Comparison of ENCODE assay signal across 13 cellular contexts in the genomic region with DNA sequence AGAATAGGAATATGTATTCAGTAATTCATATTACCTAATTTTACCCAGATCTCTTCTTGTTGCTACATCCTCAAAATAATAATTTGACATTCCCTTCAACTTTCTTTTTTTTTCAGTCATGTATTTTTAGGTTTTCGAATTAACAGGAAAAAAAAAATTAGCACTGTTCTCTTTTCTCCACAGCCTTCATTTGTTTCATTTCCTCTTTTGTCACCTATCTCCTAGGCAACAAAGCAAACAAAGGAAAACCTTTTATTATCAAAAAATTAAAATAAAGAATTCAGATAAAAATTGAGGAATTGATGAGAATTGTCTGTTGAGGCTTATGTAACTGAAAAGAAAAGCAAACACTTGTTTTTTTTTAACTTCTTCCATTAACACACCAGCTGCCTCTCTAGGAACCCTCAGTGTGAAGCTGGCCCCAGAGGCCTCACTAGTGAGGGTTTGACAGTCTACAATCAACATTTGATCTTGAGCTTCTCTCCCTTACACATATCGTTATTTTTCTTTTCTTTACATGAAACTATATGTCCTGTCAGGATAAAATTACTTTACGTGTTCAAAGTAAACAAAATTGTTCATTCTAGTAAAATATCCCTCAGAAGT.
DNase-seq lines count a peak whose midpoint lies in the region; ATAC-seq and TF ChIP-seq lines count a peak whose summit lies in the region.
"Had no signal": no experiment of that assay in that cellular context is flagged by ENCODE, and none has a peak within 500 bp of the region (broad histone marks: within the 10 kb centered on the region; RNA-seq: fewer than 3 reads in every experiment).

No MANE protein-coding gene starts in this region.

- DNase-seq in Right ventricle myocardium superior, result no peak
- no peak for DNase-seq in left ventricle myocardium inferior
- peak; percentile 88 for DNase-seq in NOMO-1 treated with DMSO at 0.1 percent for 48 hours (lab: John Stamatoyannopoulos, UW; ENCODE audit: unreplicated experiment)
- DNase-seq in stimulated activated naive B cell treated with anti-CD40 and anti-IgM and Interleukin-4, amounts not matched to agents 10 μg/mL and 1 μg/mL and 100 μg/mL, for 72 hours, result no peak
- no peak for DNase-seq in NCI-H1092 (lab: John Stamatoyannopoulos, UW)
- DNase-seq in activated T-helper 1 cell treated with anti-CD3 and anti-CD28 coated beads, Interleukin-12 subunit alpha, Interleukin-12 subunit beta, Interleukin-2, Interleukin-4 antibody, amounts not matched to agents 30 ng/mL and 10 ng/mL and 1 ng/mL, durations not matched to agents 14 hours and 24 hours and 36 hours (ENCODE audit: low spot score), result no peak
- no peak for DNase-seq in stimulated activated CD8-positive, alpha-beta memory T cell treated with anti-CD3 and anti-CD28 coated beads, Interleukin-4, amount 100 ng/mL, for 48 hours
- DNase-seq: foreskin keratinocyte had no signal

- peak overlapping the region; percentile 72 for H3K27ac Mint-ChIP-seq in stimulated activated naive B cell treated with anti-CD40 and anti-IgM and Interleukin-4, amounts not matched to agents 10 μg/mL and 1 μg/mL and 100 μg/mL, for 72 hours
- H3K27ac Mint-ChIP-seq in activated T-helper 1 cell treated with anti-CD3 and anti-CD28 coated beads, Interleukin-12 subunit alpha, Interleukin-12 subunit beta, Interleukin-2, Interleukin-4 antibody, amounts not matched to agents 30 ng/mL and 10 ng/mL and 1 ng/mL, durations not matched to agents 14 hours and 24 hours and 36 hours, result no peak overlapping the region
- H3K27ac Mint-ChIP-seq: stimulated activated effector memory CD8-positive, alpha-beta T cell treated with anti-CD3 and anti-CD28 coated beads, Interleukin-12 subunit alpha, Interleukin-12 subunit beta, amount 100 ng/mL, for 72 hours had no signal

- peak; percentile 25 for ATAC-seq in Right ventricle myocardium superior (ENCODE audit: poor library complexity)
- ATAC-seq in HG03039 (IDR thresholded peaks at IDR 0.05; ENCODE audit: unreplicated experiment), result peak; percentile 71
- ATAC-seq in stimulated activated naive B cell treated with anti-CD40 and anti-IgM and Interleukin-4, amounts not matched to agents 10 μg/mL and 1 μg/mL and 100 μg/mL, for 72 hours (replicated peaks), result peak; percentile 80 to 81
- ATAC-seq: A549; foreskin keratinocyte; HCT116; stimulated activated effector memory CD8-positive, alpha-beta T cell treated with anti-CD3 and anti-CD28 coated beads, Interleukin-12 subunit alpha, Interleukin-12 subunit beta, amount 100 ng/mL, for 72 hours had no signal

- no peaks in the 10 kb centered on the region for H3K27me3 ChIP-seq in left ventricle myocardium inferior (ENCODE audit: low read depth)
- H3K27me3 ChIP-seq: foreskin keratinocyte had no signal

- intact Hi-C loops in Right ventricle myocardium superior (cut with DNase I), result no loop called here
- intact Hi-C loops in left ventricle myocardium inferior (cut with micrococcal nuclease), result no loop called here
- intact Hi-C loops in activated T-helper 1 cell treated with anti-CD3 and anti-CD28 coated beads, Interleukin-12 subunit alpha, Interleukin-12 subunit beta, Interleukin-2, Interleukin-4 antibody, amounts not matched to agents 30 ng/mL and 10 ng/mL and 1 ng/mL, durations not matched to agents 14 hours and 24 hours and 36 hours (cut with micrococcal nuclease), result no loop called here

- peak overlapping the region; percentile 53 to 59 for H3K4me3 Mint-ChIP-seq in stimulated activated naive B cell treated with anti-CD40 and anti-IgM and Interleukin-4, amounts not matched to agents 10 μg/mL and 1 μg/mL and 100 μg/mL, for 72 hours
- H3K4me3 Mint-ChIP-seq in activated T-helper 1 cell treated with anti-CD3 and anti-CD28 coated beads, Interleukin-12 subunit alpha, Interleukin-12 subunit beta, Interleukin-2, Interleukin-4 antibody, amounts not matched to agents 30 ng/mL and 10 ng/mL and 1 ng/mL, durations not matched to agents 14 hours and 24 hours and 36 hours, result no peak overlapping the region
- H3K4me3 Mint-ChIP-seq: stimulated activated effector memory CD8-positive, alpha-beta T cell treated with anti-CD3 and anti-CD28 coated beads, Interleukin-12 subunit alpha, Interleukin-12 subunit beta, amount 100 ng/mL, for 72 hours had no signal

- no peaks in the 10 kb centered on the region for H3K36me3 Mint-ChIP-seq in stimulated activated naive B cell treated with anti-CD40 and anti-IgM and Interleukin-4, amounts not matched to agents 10 μg/mL and 1 μg/mL and 100 μg/mL, for 72 hours
- H3K36me3 Mint-ChIP-seq in activated T-helper 1 cell treated with anti-CD3 and anti-CD28 coated beads, Interleukin-12 subunit alpha, Interleukin-12 subunit beta, Interleukin-2, Interleukin-4 antibody, amounts not matched to agents 30 ng/mL and 10 ng/mL and 1 ng/mL, durations not matched to agents 14 hours and 24 hours and 36 hours (ENCODE audit: low read depth), result no peaks in the 10 kb centered on the region
- H3K36me3 Mint-ChIP-seq: stimulated activated effector memory CD8-positive, alpha-beta T cell treated with anti-CD3 and anti-CD28 coated beads, Interleukin-12 subunit alpha, Interleukin-12 subunit beta, amount 100 ng/mL, for 72 hours had no signal

- H3K27me3 Mint-ChIP-seq in stimulated activated naive B cell treated with anti-CD40 and anti-IgM and Interleukin-4, amounts not matched to agents 10 μg/mL and 1 μg/mL and 100 μg/mL, for 72 hours, result no peaks in the 10 kb centered on the region
- no peaks in the 10 kb centered on the region for H3K27me3 Mint-ChIP-seq in activated T-helper 1 cell treated with anti-CD3 and anti-CD28 coated beads, Interleukin-12 subunit alpha, Interleukin-12 subunit beta, Interleukin-2, Interleukin-4 antibody, amounts not matched to agents 30 ng/mL and 10 ng/mL and 1 ng/mL, durations not matched to agents 14 hours and 24 hours and 36 hours (ENCODE audit: insufficient read depth)

- peaks cover 8% of the 10 kb centered on the region for H3K4me1 ChIP-seq in left ventricle myocardium inferior
- H3K4me1 ChIP-seq: A549 had no signal

- no peak for TF ChIP-seq CTCF in left ventricle myocardium inferior (IDR thresholded peaks at IDR 0.05; ENCODE audit: borderline replicate concordance)

- no peak overlapping the region for H3K27ac ChIP-seq in left ventricle myocardium inferior (replicated peaks)
- H3K27ac ChIP-seq: A549, foreskin keratinocyte, parathyroid adenoma had no signal

- no peak overlapping the region for H3K4me3 ChIP-seq in left ventricle myocardium inferior
- H3K4me3 ChIP-seq: A549 had no signal

- peaks cover 27 to 49% of the 10 kb centered on the region in 2 donors for H3K4me1 Mint-ChIP-seq in stimulated activated naive B cell treated with anti-CD40 and anti-IgM and Interleukin-4, amounts not matched to agents 10 μg/mL and 1 μg/mL and 100 μg/mL, for 72 hours
- no peaks in the 10 kb centered on the region for H3K4me1 Mint-ChIP-seq in activated T-helper 1 cell treated with anti-CD3 and anti-CD28 coated beads, Interleukin-12 subunit alpha, Interleukin-12 subunit beta, Interleukin-2, Interleukin-4 antibody, amounts not matched to agents 30 ng/mL and 10 ng/mL and 1 ng/mL, durations not matched to agents 14 hours and 24 hours and 36 hours (ENCODE audit: low read depth)
- H3K4me1 Mint-ChIP-seq: stimulated activated effector memory CD8-positive, alpha-beta T cell treated with anti-CD3 and anti-CD28 coated beads, Interleukin-12 subunit alpha, Interleukin-12 subunit beta, amount 100 ng/mL, for 72 hours had no signal

- H3K9me3 Mint-ChIP-seq in stimulated activated naive B cell treated with anti-CD40 and anti-IgM and Interleukin-4, amounts not matched to agents 10 μg/mL and 1 μg/mL and 100 μg/mL, for 72 hours, result peaks cover 0 to 3% of the 10 kb centered on the region in 2 donors
- no peaks in the 10 kb centered on the region for H3K9me3 Mint-ChIP-seq in activated T-helper 1 cell treated with anti-CD3 and anti-CD28 coated beads, Interleukin-12 subunit alpha, Interleukin-12 subunit beta, Interleukin-2, Interleukin-4 antibody, amounts not matched to agents 30 ng/mL and 10 ng/mL and 1 ng/mL, durations not matched to agents 14 hours and 24 hours and 36 hours

- H3K36me3 ChIP-seq in left ventricle myocardium inferior, result no peaks in the 10 kb centered on the region

- H3K9me3 ChIP-seq in left ventricle myocardium inferior (replicated peaks), result peaks cover 11% of the 10 kb centered on the region
- H3K9me3 ChIP-seq: A549 had no signal

Comparison
In these comparisons a context has a peak if more than half of its experiments do, and no peak if none do; other contexts are left out.
1. ATAC-seq: peak in every context shown above with its lines; median percentile 80 in stimulated activated naive B cell treated with anti-CD40 and anti-IgM and Interleukin-4, amounts not matched to agents 10 μg/mL and 1 μg/mL and 100 μg/mL, for 72 hours; 71 in HG03039; 25 in Right ventricle myocardium superior.